In genomic region chr11:123083623-123084029, GRCh38 we compare ENCODE assay signal across 8 cellular contexts. TPM values are rescaled to one million over a fixed set of nuclear protein-coding genes. Genes with fewer than 3 reads are reported as not detected.
A peak's percentile ranks its signal among the peaks of the same experiment; 100 is the strongest.
DNase-seq lines count a peak whose midpoint lies in the region; ATAC-seq, FAIRE-seq and TF ChIP-seq lines count a peak whose summit lies in the region.

No MANE protein-coding gene starts in this region.

- no peak for TF ChIP-seq CTCF in ovary (IDR thresholded peaks at IDR 0.05)
- TF ChIP-seq CTCF in uterus (IDR thresholded peaks at IDR 0.05) = no peak
- no peak for TF ChIP-seq CTCF in D721Med (IDR thresholded peaks at IDR 0.05; ENCODE audit: insufficient read depth, missing control alignments)

- ATAC-seq in GM21381 (IDR thresholded peaks at IDR 0.05; ENCODE audit: unreplicated experiment) = no peak

- H3K36me3 ChIP-seq in ovary = no peaks in the 10 kb centered on the region
- H3K36me3 ChIP-seq in uterus = no peaks in the 10 kb centered on the region

- no peak for FAIRE-seq in D721Med (lab: Jason Lieb, UNC)

- no peak for TF ChIP-seq POLR2A in ovary (IDR thresholded peaks at IDR 0.05)
- no peak for TF ChIP-seq POLR2A in uterus (IDR thresholded peaks at IDR 0.05)

- peaks cover 5% of the 10 kb centered on the region for H3K4me1 ChIP-seq in ovary (ENCODE audit: insufficient read depth)
- H3K4me1 ChIP-seq in uterus = no peaks in the 10 kb centered on the region

- WGBS in ovary, 3 donors = 4 to 9% (median 5%) methylated on average over 4 of the region's 4 CpGs

- H3K27ac ChIP-seq in ovary = no peak overlapping the region
- H3K27ac ChIP-seq in uterus = peak overlapping the region; percentile 19 to 25

- no peaks in the 10 kb centered on the region for H3K9me3 ChIP-seq in ovary
- no peaks in the 10 kb centered on the region for H3K9me3 ChIP-seq in uterus

- H3K4me3 ChIP-seq in ovary (no peak overlapping the region), uterus (no peak overlapping the region)

- no peaks in the 10 kb centered on the region for H3K27me3 ChIP-seq in ovary
- H3K27me3 ChIP-seq in uterus = no peaks in the 10 kb centered on the region

- TF ChIP-seq EP300 in ovary (IDR thresholded peaks at IDR 0.05) = no peak

- peak; percentile 4 for DNase-seq in GDM1 (lab: John Stamatoyannopoulos, UW)
- peak; percentile 19 for DNase-seq in NCI-H748 treated with DMSO at 0.1 percent for 48 hours (lab: John Stamatoyannopoulos, UW)
- peak; percentile 55 for DNase-seq in activated CD8-positive, alpha-beta memory T cell treated with anti-CD3 and anti-CD28 coated beads, Interleukin-2, amount 50 U/mL, for 4 hours
- peak; percentile 97 for DNase-seq in fibroblast of peridontal ligament (ENCODE audit: extremely low read depth)
- peak; percentile 78 to 93 (median 85) for DNase-seq in ovary
- peak; percentile 85 to 89 for DNase-seq in uterus
- no peak for DNase-seq in D721Med (ENCODE audit: insufficient read length, low spot score)

- intact Hi-C loops in ovary (cut with DNase I) = no loop called here
- intact Hi-C loops in uterus (cut with DNase I; ENCODE audit: low total_unique reads) = no loop called here

RNA-seq across cellular contexts. Expression of gene HSPA8, which starts 21.7 kb away (rescaled TPM):
- total RNA-seq in ovary = 100 to 1,000 TPM; 383 to 888 (median 747) TPM
- polyA plus RNA-seq in ovary = 1,000 to 10,000 TPM in 1 of 2 donors, 100 to 1,000 TPM in 1; 289 to 1,795 TPM
- 1,000 to 10,000 TPM in 1 of 4 donors, 100 to 1,000 TPM in 3; 360 to 1,864 (median 476) TPM for total RNA-seq in uterus

Comparison
In these comparisons a context has a peak if more than half of its experiments do, and no peak if none do; other contexts are left out.
1. H3K27ac ChIP-seq: peak in uterus (2 of 2); none in ovary (0 of 2).